1 cellular context compared by ENCODE assay signal in genomic region chr16:30535106-30535776, GRCh38.
A peak's percentile ranks its signal among the peaks of the same experiment; 100 is the strongest.
TF ChIP-seq lines count a peak whose summit lies in the region.

No MANE protein-coding gene starts in this region.

TF ChIP-seq in HepG2, 621 proteins besides CTCF, POLR2A, EP300 and RAD21 (continued from another document):
- TF ChIP-seq AKNA (CRISPR knock-in tag; IDR thresholded peaks at IDR 0.05; ENCODE audit: borderline replicate concordance), result no peak
- TF ChIP-seq, protein P1, sequence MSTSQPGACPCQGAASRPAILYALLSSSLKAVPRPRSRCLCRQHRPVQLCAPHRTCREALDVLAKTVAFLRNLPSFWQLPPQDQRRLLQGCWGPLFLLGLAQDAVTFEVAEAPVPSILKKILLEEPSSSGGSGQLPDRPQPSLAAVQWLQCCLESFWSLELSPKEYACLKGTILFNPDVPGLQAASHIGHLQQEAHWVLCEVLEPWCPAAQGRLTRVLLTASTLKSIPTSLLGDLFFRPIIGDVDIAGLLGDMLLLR (CRISPR knock-in tag; IDR thresholded peaks at IDR 0.05), result 0 out of 2 replicates have a peak, but pooled peaks have one; percentile 4
- TF ChIP-seq JUND (CRISPR knock-in tag; IDR thresholded peaks at IDR 0.05), result no peak
- TF ChIP-seq, protein P2, sequence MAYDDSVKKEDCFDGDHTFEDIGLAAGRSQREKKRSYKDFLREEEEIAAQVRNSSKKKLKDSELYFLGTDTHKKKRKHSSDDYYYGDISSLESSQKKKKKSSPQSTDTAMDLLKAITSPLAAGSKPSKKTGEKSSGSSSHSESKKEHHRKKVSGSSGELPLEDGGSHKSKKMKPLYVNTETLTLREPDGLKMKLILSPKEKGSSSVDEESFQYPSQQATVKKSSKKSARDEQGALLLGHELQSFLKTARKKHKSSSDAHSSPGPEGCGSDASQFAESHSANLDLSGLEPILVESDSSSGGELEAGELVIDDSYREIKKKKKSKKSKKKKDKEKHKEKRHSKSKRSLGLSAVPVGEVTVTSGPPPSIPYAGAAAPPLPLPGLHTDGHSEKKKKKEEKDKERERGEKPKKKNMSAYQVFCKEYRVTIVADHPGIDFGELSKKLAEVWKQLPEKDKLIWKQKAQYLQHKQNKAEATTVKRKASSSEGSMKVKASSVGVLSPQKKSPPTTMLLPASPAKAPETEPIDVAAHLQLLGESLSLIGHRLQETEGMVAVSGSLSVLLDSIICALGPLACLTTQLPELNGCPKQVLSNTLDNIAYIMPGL (CRISPR knock-in tag; IDR thresholded peaks at IDR 0.05; ENCODE audit: borderline replicate concordance in 1 of 2, low read depth in 1 of 2), result no peak
- TF ChIP-seq ZNF260 (CRISPR knock-in tag; IDR thresholded peaks at IDR 0.05; ENCODE audit: borderline replicate concordance, low read depth), result no peak
- TF ChIP-seq ZMAT3 (CRISPR knock-in tag; conservative IDR thresholded peaks at IDR 0.05), result no peak; the same call in 1 of the 2 replicates
- no peak for TF ChIP-seq ZFP36 (IDR thresholded peaks at IDR 0.05; ENCODE audit: borderline replicate concordance, low read depth, low read length, partially characterized antibody)
- no peak for TF ChIP-seq ZBTB38 (CRISPR knock-in tag; IDR thresholded peaks at IDR 0.05)
- 0 out of 2 replicates have a peak, but pooled peaks have one; percentile 7 for TF ChIP-seq SOX5 (CRISPR knock-in tag; IDR thresholded peaks at IDR 0.05; ENCODE audit: borderline replicate concordance)
- 0 out of 2 replicates have a peak, but pooled peaks have one; percentile 26 for TF ChIP-seq ZNF740 (CRISPR knock-in tag; IDR thresholded peaks at IDR 0.05)
- TF ChIP-seq PRMT3 (CRISPR knock-in tag; IDR thresholded peaks at IDR 0.05; ENCODE audit: borderline replicate concordance, low read depth), result peak; percentile 19; the same call in 1 of the 2 replicates
- TF ChIP-seq ZNF510 (CRISPR knock-in tag; IDR thresholded peaks at IDR 0.05; ENCODE audit: low read depth), result peak; percentile 18; the same call in 1 of the 2 replicates
- 0 out of 2 replicates have a peak, but pooled peaks have one; percentile 0 for TF ChIP-seq ZNF607 (CRISPR knock-in tag; IDR thresholded peaks at IDR 0.05; ENCODE audit: borderline replicate concordance)
- TF ChIP-seq ZNF563 (CRISPR knock-in tag; IDR thresholded peaks at IDR 0.05), result no peak
- peak; percentile 57 for TF ChIP-seq RBM22 (optimal IDR thresholded peaks at IDR 0.05; ENCODE audit: low read length)
- TF ChIP-seq SOX13 (IDR thresholded peaks at IDR 0.05), result no peak
- 0 out of 4 replicates have a peak, but pooled peaks of 1 of the 2 experiments have one; percentile 23 for TF ChIP-seq SOX13 (CRISPR knock-in tag; conservative IDR thresholded peaks at IDR 0.05 in 1 of 2, IDR thresholded peaks at IDR 0.05 in 1 of 2)
- 0 out of 2 replicates have a peak, but pooled peaks have one; percentile 15 for TF ChIP-seq NFIC (IDR thresholded peaks at IDR 0.05; ENCODE audit: low read length)
- 0 out of 2 replicates have a peak, but pooled peaks have one; percentile 12 for TF ChIP-seq DRAP1 (CRISPR knock-in tag; IDR thresholded peaks at IDR 0.05)
- TF ChIP-seq MAX (IDR thresholded peaks at IDR 0.05), result no peak; the same call in 1 of the 2 replicates
- TF ChIP-seq SP140L (CRISPR knock-in tag; IDR thresholded peaks at IDR 0.05; ENCODE audit: borderline replicate concordance), result no peak
- no peak for TF ChIP-seq MIER3 (CRISPR knock-in tag; IDR thresholded peaks at IDR 0.05; ENCODE audit: borderline replicate concordance)
- TF ChIP-seq FOXP4 (CRISPR knock-in tag; IDR thresholded peaks at IDR 0.05), result no peak
- no peak for TF ChIP-seq TOE1 (CRISPR knock-in tag; IDR thresholded peaks at IDR 0.05)
- TF ChIP-seq PHF21A (CRISPR knock-in tag; IDR thresholded peaks at IDR 0.05), result peak; percentile 68; the same call in 1 of the 2 replicates
- no peak for TF ChIP-seq SIN3A (IDR thresholded peaks at IDR 0.05; ENCODE audit: borderline replicate concordance, low read depth, low read length)
- 0 out of 2 replicates have a peak, but pooled peaks have one; percentile 35 for TF ChIP-seq ZNF790 (CRISPR knock-in tag; IDR thresholded peaks at IDR 0.05; ENCODE audit: borderline replicate concordance)
- TF ChIP-seq ZNF709 (CRISPR knock-in tag; IDR thresholded peaks at IDR 0.05), result peak; percentile 53; the same call in 1 of the 2 replicates
- 0 out of 2 replicates have a peak, but pooled peaks have one; percentile 60 for TF ChIP-seq ZFYVE20 (CRISPR knock-in tag; IDR thresholded peaks at IDR 0.05; ENCODE audit: borderline replicate concordance, low read depth)
- TF ChIP-seq HNF4G (IDR thresholded peaks at IDR 0.05; ENCODE audit: borderline replicate concordance, low read depth, low read length), result no peak
- TF ChIP-seq HNF4G (CRISPR knock-in tag; IDR thresholded peaks at IDR 0.05; ENCODE audit: borderline replicate concordance, low read depth), result no peak; the same call in 1 of the 2 replicates
- no peak for TF ChIP-seq ZNF354B (CRISPR knock-in tag; IDR thresholded peaks at IDR 0.05)
- peak; percentile 25 for TF ChIP-seq SSRP1 (CRISPR knock-in tag; IDR thresholded peaks at IDR 0.05)
- TF ChIP-seq ZNF839 (CRISPR knock-in tag; IDR thresholded peaks at IDR 0.05; ENCODE audit: borderline replicate concordance), result no peak
- TF ChIP-seq, protein P3, sequence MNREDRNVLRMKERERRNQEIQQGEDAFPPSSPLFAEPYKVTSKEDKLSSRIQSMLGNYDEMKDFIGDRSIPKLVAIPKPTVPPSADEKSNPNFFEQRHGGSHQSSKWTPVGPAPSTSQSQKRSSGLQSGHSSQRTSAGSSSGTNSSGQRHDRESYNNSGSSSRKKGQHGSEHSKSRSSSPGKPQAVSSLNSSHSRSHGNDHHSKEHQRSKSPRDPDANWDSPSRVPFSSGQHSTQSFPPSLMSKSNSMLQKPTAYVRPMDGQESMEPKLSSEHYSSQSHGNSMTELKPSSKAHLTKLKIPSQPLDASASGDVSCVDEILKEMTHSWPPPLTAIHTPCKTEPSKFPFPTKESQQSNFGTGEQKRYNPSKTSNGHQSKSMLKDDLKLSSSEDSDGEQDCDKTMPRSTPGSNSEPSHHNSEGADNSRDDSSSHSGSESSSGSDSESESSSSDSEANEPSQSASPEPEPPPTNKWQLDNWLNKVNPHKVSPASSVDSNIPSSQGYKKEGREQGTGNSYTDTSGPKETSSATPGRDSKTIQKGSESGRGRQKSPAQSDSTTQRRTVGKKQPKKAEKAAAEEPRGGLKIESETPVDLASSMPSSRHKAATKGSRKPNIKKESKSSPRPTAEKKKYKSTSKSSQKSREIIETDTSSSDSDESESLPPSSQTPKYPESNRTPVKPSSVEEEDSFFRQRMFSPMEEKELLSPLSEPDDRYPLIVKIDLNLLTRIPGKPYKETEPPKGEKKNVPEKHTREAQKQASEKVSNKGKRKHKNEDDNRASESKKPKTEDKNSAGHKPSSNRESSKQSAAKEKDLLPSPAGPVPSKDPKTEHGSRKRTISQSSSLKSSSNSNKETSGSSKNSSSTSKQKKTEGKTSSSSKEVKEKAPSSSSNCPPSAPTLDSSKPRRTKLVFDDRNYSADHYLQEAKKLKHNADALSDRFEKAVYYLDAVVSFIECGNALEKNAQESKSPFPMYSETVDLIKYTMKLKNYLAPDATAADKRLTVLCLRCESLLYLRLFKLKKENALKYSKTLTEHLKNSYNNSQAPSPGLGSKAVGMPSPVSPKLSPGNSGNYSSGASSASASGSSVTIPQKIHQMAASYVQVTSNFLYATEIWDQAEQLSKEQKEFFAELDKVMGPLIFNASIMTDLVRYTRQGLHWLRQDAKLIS (CRISPR knock-in tag; IDR thresholded peaks at IDR 0.05), result peak; percentile 3; the same call in 1 of the 2 replicates
- TF ChIP-seq ZNF605 (CRISPR knock-in tag; IDR thresholded peaks at IDR 0.05), result peak; percentile 80; the same call in 1 of the 2 replicates
- peak; percentile 53; the same call in 1 of the 2 replicates for TF ChIP-seq DMAP1 (CRISPR knock-in tag; IDR thresholded peaks at IDR 0.05)
- 0 out of 2 replicates have a peak, but pooled peaks have one; percentile 3 for TF ChIP-seq ZBTB43 (CRISPR knock-in tag; conservative IDR thresholded peaks at IDR 0.05)
- no peak for TF ChIP-seq KDM5A (IDR thresholded peaks at IDR 0.05; ENCODE audit: borderline replicate concordance, low read length)
- no peak for TF ChIP-seq EED (CRISPR knock-in tag; IDR thresholded peaks at IDR 0.05)
